Comparison of ENCODE assay signal across 24 cellular contexts in genomic region chr1:7422081-7422480, GRCh38.
DNase-seq lines count a peak whose midpoint lies in the region; ATAC-seq and TF ChIP-seq lines count a peak whose summit lies in the region.
"Had no signal": no experiment of that assay in that cellular context is flagged by ENCODE, and none has a peak within 500 bp of the region (broad histone marks: within the 10 kb centered on the region; RNA-seq: fewer than 3 reads in every experiment).

No MANE protein-coding gene starts in this region.

- no peak overlapping the region for H3K4me3 ChIP-seq in heart left ventricle
- no peak overlapping the region for H3K4me3 ChIP-seq in right cardiac atrium (ENCODE audit: low read length)
- H3K4me3 ChIP-seq in aorta (ENCODE audit: low read length in 2 of 2) = no peak overlapping the region
- H3K4me3 ChIP-seq: hepatocyte, psoas muscle, SJSA1 had no signal

- peak in 3 of 5 donors; percentile 8 to 36 (median 19) for DNase-seq in heart left ventricle
- no peak for DNase-seq in right cardiac atrium
- DNase-seq in mesenteric fat pad (ENCODE audit: low spot score) = peak; percentile 79
- DNase-seq in sciatic nerve (ENCODE audit: low spot score) = peak; percentile 33
- DNase-seq in aorta = peak; percentile 6 to 44
- no peak for DNase-seq in 8988T
- DNase-seq in cerebellum (ENCODE audit: low spot score) = no peak
- DNase-seq: activated CD4-positive, alpha-beta T cell treated with anti-CD3 and anti-CD28 coated beads, Interleukin-2, amount 10 ng/mL, durations not matched to agents 24 days and 14 days; activated T-cell treated with anti-CD3 and anti-CD28 coated beads, Interleukin-2, amount 50 U/mL, for 4 hours; BE2C; DMS 273 treated with DMSO at 0.1 percent for 48 hours; EL; foreskin melanocyte; mammary epithelial cell; NCI-H146; psoas muscle; substantia nigra; T1000 had no signal

- H3K4me1 ChIP-seq in heart left ventricle (peaks cover 0 to 3% (median 0%) of the 10 kb centered on the region in 12 donors), right cardiac atrium (ENCODE audit: control insufficient read depth, insufficient read depth, low read length) (no peaks in the 10 kb centered on the region), aorta (ENCODE audit: control insufficient read depth in 1 of 2, insufficient read depth in 2 of 2, low read length in 2 of 2) (no peaks in the 10 kb centered on the region)
- H3K4me1 ChIP-seq: BE2C, psoas muscle, SJSA1 had no signal

- no peak for TF ChIP-seq CTCF in heart left ventricle (IDR thresholded peaks at IDR 0.05)

- H3K27me3 ChIP-seq in heart left ventricle (no peaks in the 10 kb centered on the region), right cardiac atrium (ENCODE audit: control insufficient read depth, insufficient read depth) (no peaks in the 10 kb centered on the region), aorta (ENCODE audit: control insufficient read depth in 1 of 2, insufficient read depth in 2 of 2, low read length in 1 of 2) (no peaks in the 10 kb centered on the region)
- H3K27me3 ChIP-seq: BE2C, hepatocyte, SJSA1 had no signal

- TF ChIP-seq POLR2A in heart left ventricle (IDR thresholded peaks at IDR 0.05) = no peak

- H3K9me3 ChIP-seq in heart left ventricle (peaks cover 0 to 4% (median 0%) of the 10 kb centered on the region in 12 donors), right cardiac atrium (ENCODE audit: control insufficient read depth, low read length) (no peaks in the 10 kb centered on the region), aorta (ENCODE audit: control insufficient read depth, low read length) (peaks cover 2% of the 10 kb centered on the region)
- H3K9me3 ChIP-seq: BE2C, psoas muscle, SJSA1 had no signal

- ATAC-seq in heart left ventricle = no peak
- ATAC-seq in right cardiac atrium = no peak
- no peak for ATAC-seq in sciatic nerve
- no peak for ATAC-seq in aorta (ENCODE audit: low FRiP score)
- ATAC-seq in HG02610 (IDR thresholded peaks at IDR 0.05; ENCODE audit: unreplicated experiment) = no peak
- ATAC-seq: activated T-cell treated with anti-CD3 and anti-CD28 coated beads, Interleukin-2, amount 50 U/mL, for 4 hours; left colon; psoas muscle; stimulated activated memory B cell treated with anti-CD40 and anti-IgM and Interleukin-4, amounts not matched to agents 10 μg/mL and 1 μg/mL and 100 μg/mL, for 72 hours had no signal

- 93 to 96% (median 96%) methylated on average over 6 of the region's 6 CpGs for WGBS in heart left ventricle, 4 donors
- 95% methylated on average over 6 of the region's 6 CpGs for WGBS in right cardiac atrium
- 97% methylated on average over 6 of the region's 6 CpGs for WGBS in aorta, 2 donors

- intact Hi-C loops in heart left ventricle (cut with DNase I) (no loop called here), right cardiac atrium (cut with DNase I) (no loop called here), sciatic nerve (cut with DNase I) (no loop called here), aorta (cut with DNase I) (no loop called here)

- no peaks in the 10 kb centered on the region for H3K36me3 ChIP-seq in heart left ventricle
- H3K36me3 ChIP-seq in aorta (ENCODE audit: control insufficient read depth in 1 of 2, insufficient read depth in 2 of 2, low read length in 1 of 2) = no peaks in the 10 kb centered on the region
- H3K36me3 ChIP-seq: BE2C, SJSA1 had no signal

- H3K27ac ChIP-seq in heart left ventricle = no peak overlapping the region
- no peak overlapping the region for H3K27ac ChIP-seq in right cardiac atrium (ENCODE audit: low read length)
- H3K27ac ChIP-seq in aorta (ENCODE audit: low read depth in 1 of 2, low read length in 2 of 2) = no peak overlapping the region
- H3K27ac ChIP-seq: hepatocyte, psoas muscle, SJSA1, VCaP had no signal

Comparison
In these comparisons a context has a peak if more than half of its experiments do, and no peak if none do; other contexts are left out.
1. DNase-seq: peak in heart left ventricle (3 of 5), mesenteric fat pad (single experiment), sciatic nerve (single experiment) and aorta (2 of 2); none in right cardiac atrium (0 of 3), 8988T (single experiment) and cerebellum (single experiment).